ENCODE assay signal across 16 cellular contexts in the genomic region with DNA sequence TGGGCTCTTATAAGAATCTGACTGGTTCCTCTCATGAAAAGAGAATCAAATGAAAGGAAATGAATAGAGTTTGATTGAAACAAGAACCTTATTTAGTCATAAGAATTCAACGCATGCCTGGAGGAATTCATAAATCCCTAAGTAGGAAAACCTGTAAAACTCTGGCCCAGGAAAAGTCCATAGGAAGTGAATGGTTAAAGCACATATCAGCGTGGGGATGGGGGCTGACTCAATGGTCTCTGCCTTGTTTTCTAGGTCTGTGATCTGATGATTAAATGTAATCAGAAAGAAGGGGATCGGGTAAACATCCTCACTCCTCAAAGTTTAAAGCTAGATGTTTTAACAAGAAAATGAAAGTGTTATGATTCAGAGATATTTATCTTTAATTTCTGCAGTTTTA.
DNase-seq lines count a peak whose midpoint lies in the region; ATAC-seq, FAIRE-seq and TF ChIP-seq lines count a peak whose summit lies in the region.
"Had no signal": no experiment of that assay in that cellular context is flagged by ENCODE, and none has a peak within 500 bp of the region (broad histone marks: within the 10 kb centered on the region; RNA-seq: fewer than 3 reads in every experiment).

No MANE protein-coding gene starts in this region.

- dilution Hi-C loops in keratinocyte (cut with MboI; ENCODE audit: extremely low pct_ligation_motif_present, low sequenced_read_pairs) = no loop called here

- no peak overlapping the region for H3K27ac ChIP-seq in PC-3 (ENCODE audit: low read length)
- no peak overlapping the region for H3K27ac ChIP-seq in keratinocyte (ENCODE audit: control insufficient read depth, insufficient read depth, low read length)
- H3K27ac ChIP-seq: A549 had no signal

- no peaks in the 10 kb centered on the region for H3K9me2 ChIP-seq in PC-3 (replicated peaks; ENCODE audit: low read length)

- H3K4me1 ChIP-seq in PC-3 (ENCODE audit: insufficient read depth, low read length) = no peaks in the 10 kb centered on the region
- H3K4me1 ChIP-seq in keratinocyte (ENCODE audit: control insufficient read depth, extremely low read depth, insufficient read depth, low read length) = peaks cover 7% of the 10 kb centered on the region
- H3K4me1 ChIP-seq: A549, Caco-2 had no signal

- no peak for FAIRE-seq in keratinocyte (lab: Jason Lieb, UNC)
- FAIRE-seq: A549, GM12892 had no signal

- no peaks in the 10 kb centered on the region for H3K9me1 ChIP-seq in keratinocyte (ENCODE audit: control insufficient read depth, extremely low read depth, insufficient read depth, low read length)

- H3K9me3 ChIP-seq in PC-3 (ENCODE audit: low read length) (no peaks in the 10 kb centered on the region), keratinocyte (ENCODE audit: control insufficient read depth, low read depth, low read length) (no peaks in the 10 kb centered on the region)
- H3K9me3 ChIP-seq: A549, Caco-2 had no signal

- H3K4me3 Mint-ChIP-seq in endothelial cell (ENCODE audit: unreplicated experiment) = no peak overlapping the region
- H3K4me3 Mint-ChIP-seq: CD14-positive monocyte; CD8-positive, alpha-beta T cell; IgD-negative memory B cell had no signal

- no peaks in the 10 kb centered on the region for H3K79me2 ChIP-seq in PC-3 (ENCODE audit: low read length)
- H3K79me2 ChIP-seq in keratinocyte (ENCODE audit: control insufficient read depth, insufficient read depth, low read length) = no peaks in the 10 kb centered on the region

- CTCF ChIA-PET in PC-3 (lab: Charles Lee) = no interaction called here

- intact Hi-C loops in PC-3 (cut with micrococcal nuclease) = no loop called here

- H3K27me3 Mint-ChIP-seq in endothelial cell (ENCODE audit: unreplicated experiment) = no peaks in the 10 kb centered on the region
- H3K27me3 Mint-ChIP-seq: IgD-negative memory B cell had no signal

- no peaks in the 10 kb centered on the region for H3F3A ChIP-seq in PC-3 (ENCODE audit: low read length, unreplicated experiment)

- no peaks in the 10 kb centered on the region for H3K9me3 Mint-ChIP-seq in endothelial cell (ENCODE audit: unreplicated experiment)

- H3K4me2 ChIP-seq in PC-3 (ENCODE audit: low read length) (peak overlapping the region; percentile 38; the same call in 1 of the 2 replicates), keratinocyte (ENCODE audit: control insufficient read depth, extremely low read depth, insufficient read depth, low read depth, low read length) (peak overlapping the region; percentile 14)
- H3K4me2 ChIP-seq: A549 had no signal

- DNase-seq in PC-3 (no peak), endothelial cell (ENCODE audit: low spot score) (no peak), keratinocyte (ENCODE audit: low read depth, low spot score) (no peak), SW480 (ENCODE audit: low spot score) (no peak)
- no peak for DNase-seq in stimulated activated CD4-positive, alpha-beta T cell treated with anti-CD3 and anti-CD28 coated beads, Interleukin-2, amount 100 ng/mL, for 48 hours
- DNase-seq in stimulated activated CD4-positive, alpha-beta T cell treated with anti-CD3 and anti-CD28 coated beads, Interleukin-4, amount 100 ng/mL, for 4 hours = no peak
- DNase-seq: Caco-2; CD8-positive, alpha-beta T cell; DND-41; GDM1; H7 had no signal

- TF ChIP-seq CTCF in PC-3 (conservative IDR thresholded peaks at IDR 0.05; ENCODE audit: low read depth, low read length) (no peak), endothelial cell (IDR thresholded peaks at IDR 0.05; ENCODE audit: unreplicated experiment) (no peak), keratinocyte (optimal IDR thresholded peaks at IDR 0.05 in 1 of 3, IDR thresholded peaks at IDR 0.05 in 1 of 3, conservative IDR thresholded peaks at IDR 0.05 in 1 of 3; ENCODE audit: extremely low read depth in 1 of 3, insufficient read depth in 2 of 3, low read length in 3 of 3) (no peak)

- POLR2A ChIA-PET in PC-3 (lab: Charles Lee; ENCODE audit: unreplicated experiment) = no interaction called here

- H3K4me1 Mint-ChIP-seq in endothelial cell (ENCODE audit: unreplicated experiment) = peaks cover 20% of the 10 kb centered on the region
- H3K4me1 Mint-ChIP-seq: CD14-positive monocyte, IgD-negative memory B cell had no signal

- H3K27me3 ChIP-seq in PC-3 (ENCODE audit: low read length) (no peaks in the 10 kb centered on the region), keratinocyte (ENCODE audit: control insufficient read depth, extremely low read depth, insufficient read depth, low read length) (no peaks in the 10 kb centered on the region)

- no TSS peak for BruUV-seq in PC-3 (replicated peaks; lab: Mats Ljungman, UMichigan)

- no peaks in the 10 kb centered on the region for H3K36me3 ChIP-seq in PC-3 (ENCODE audit: low read depth, low read length)
- H3K36me3 ChIP-seq in keratinocyte (ENCODE audit: control insufficient read depth in 2 of 2, extremely low read depth in 1 of 2, insufficient read depth in 2 of 2, low read length in 2 of 2) = no peaks in the 10 kb centered on the region

- peak; percentile 66 for ATAC-seq in PC-3
- no peak for ATAC-seq in GM18858 (IDR thresholded peaks at IDR 0.05; ENCODE audit: unreplicated experiment)
- ATAC-seq: A549; CD8-positive, alpha-beta T cell had no signal

- no peak overlapping the region for H3K9ac ChIP-seq in PC-3 (ENCODE audit: low read length)
- H3K9ac ChIP-seq in keratinocyte (ENCODE audit: control insufficient read depth, extremely low read depth, insufficient read depth, low read length) = no peak overlapping the region

- H3K36me3 Mint-ChIP-seq in endothelial cell (ENCODE audit: low read depth, unreplicated experiment) = no peaks in the 10 kb centered on the region
- H3K36me3 Mint-ChIP-seq: CD14-positive monocyte; CD8-positive, alpha-beta T cell; IgD-negative memory B cell had no signal

- H2AFZ ChIP-seq in PC-3 (ENCODE audit: low read length) = no peak overlapping the region; the same call in 1 of the 2 replicates
- peak overlapping the region; percentile 54 for H2AFZ ChIP-seq in keratinocyte (ENCODE audit: control insufficient read depth, low read length)

- no peaks in the 10 kb centered on the region for H4K20me1 ChIP-seq in PC-3 (ENCODE audit: low read length)
- no peaks in the 10 kb centered on the region for H4K20me1 ChIP-seq in keratinocyte (ENCODE audit: control insufficient read depth, extremely low read depth, insufficient read depth, low read length)

- H3K4me3 ChIP-seq in PC-3 (ENCODE audit: low read length) (no peak overlapping the region; the same call in 1 of the 2 replicates), keratinocyte (ENCODE audit: control insufficient read depth in 2 of 3, extremely low read depth in 1 of 3, insufficient read depth in 2 of 3, low read depth in 1 of 3, low read length in 3 of 3) (no peak overlapping the region)
- H3K4me3 ChIP-seq: A549 had no signal

- H3K27ac Mint-ChIP-seq in endothelial cell (ENCODE audit: unreplicated experiment) = peak overlapping the region; percentile 20
- H3K27ac Mint-ChIP-seq: CD14-positive monocyte; CD8-positive, alpha-beta T cell; IgD-negative memory B cell had no signal
